In genomic region chr18:489244-490023, GRCh38 we compare ENCODE assay signal across 1 cellular context.
TF ChIP-seq lines count a peak whose summit lies in the region.

No MANE protein-coding gene starts in this region.

TF ChIP-seq in IMR-90, 13 proteins besides CTCF, POLR2A, EP300 and RAD21 (continued from another document):
- TF ChIP-seq, protein P1, sequence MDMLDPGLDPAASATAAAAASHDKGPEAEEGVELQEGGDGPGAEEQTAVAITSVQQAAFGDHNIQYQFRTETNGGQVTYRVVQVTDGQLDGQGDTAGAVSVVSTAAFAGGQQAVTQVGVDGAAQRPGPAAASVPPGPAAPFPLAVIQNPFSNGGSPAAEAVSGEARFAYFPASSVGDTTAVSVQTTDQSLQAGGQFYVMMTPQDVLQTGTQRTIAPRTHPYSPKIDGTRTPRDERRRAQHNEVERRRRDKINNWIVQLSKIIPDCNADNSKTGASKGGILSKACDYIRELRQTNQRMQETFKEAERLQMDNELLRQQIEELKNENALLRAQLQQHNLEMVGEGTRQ (IDR thresholded peaks at IDR 0.05; ENCODE audit: low read depth, low read length) = no peak
TF ChIP-seq in IMR-90: peak in this region for 4.
